Comparison of ENCODE assay signal across 1 cellular context in the genomic region with DNA sequence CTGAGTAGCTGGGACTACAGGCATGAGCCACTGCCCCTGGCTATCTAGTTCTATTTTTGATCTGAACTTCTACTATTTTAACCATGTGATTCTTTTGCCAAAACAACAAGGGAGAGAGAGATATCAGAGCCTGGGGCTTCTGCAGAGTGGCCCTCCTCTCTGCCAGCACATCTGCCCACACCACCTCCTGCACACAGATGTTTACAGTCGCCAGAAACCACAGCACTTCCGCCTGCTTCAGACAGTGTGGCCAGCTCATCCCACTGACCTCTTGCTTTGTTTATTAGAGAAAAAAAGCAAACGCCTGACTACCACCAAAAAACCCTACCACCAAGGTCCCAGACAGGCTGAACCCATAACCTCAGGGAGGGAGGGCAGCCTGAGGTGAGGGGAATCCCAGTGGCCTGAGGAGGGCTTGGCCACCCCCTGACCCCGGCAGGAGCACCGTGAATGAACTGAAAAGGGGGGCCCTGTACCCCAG.
TF ChIP-seq lines count a peak whose summit lies in the region.

No MANE protein-coding gene starts in this region.

TF ChIP-seq in K562, 482 proteins besides CTCF, POLR2A, EP300 and RAD21 (continued from another document and continues in another):
- TF ChIP-seq ZNF696 (CRISPR knock-in tag; conservative IDR thresholded peaks at IDR 0.05) (no peak), KDM2B (CRISPR knock-in tag; IDR thresholded peaks at IDR 0.05) (no peak), ZNF143 (CRISPR knock-in tag; IDR thresholded peaks at IDR 0.05) (no peak), MNT (conservative IDR thresholded peaks at IDR 0.05) (peak; percentile 45 to 63; a peak in 3 of 4 replicates), SNIP1 (IDR thresholded peaks at IDR 0.05; ENCODE audit: low read depth) (no peak), GTF2A2 (tag; IDR thresholded peaks at IDR 0.05) (no peak), ZNF217 (CRISPR knock-in tag; IDR thresholded peaks at IDR 0.05) (no peak), BMI1 (IDR thresholded peaks at IDR 0.05; ENCODE audit: low read length) (no peak), TBP (optimal IDR thresholded peaks at IDR 0.05; ENCODE audit: low read depth, low read length) (no peak), ZNF436 (CRISPR knock-in tag; IDR thresholded peaks at IDR 0.05) (no peak), KDM4B (IDR thresholded peaks at IDR 0.05; ENCODE audit: borderline replicate concordance in 2 of 2, low read depth in 1 of 2) (no peak), HIVEP1 (CRISPR knock-in tag; IDR thresholded peaks at IDR 0.05) (no peak), ETV6 (IDR thresholded peaks at IDR 0.05; ENCODE audit: borderline replicate concordance in 1 of 2, low read depth in 2 of 2, low read length in 1 of 2) (peak; percentile 61 to 70; a peak in 3 of 4 replicates), ETV6 (CRISPR knock-in tag; IDR thresholded peaks at IDR 0.05; ENCODE audit: borderline replicate concordance) (no peak), ZC3H4 (CRISPR knock-in tag; IDR thresholded peaks at IDR 0.05; ENCODE audit: borderline replicate concordance) (no peak), SRSF1 (IDR thresholded peaks at IDR 0.05; ENCODE audit: low read depth, low read length) (no peak), FOXA1 (IDR thresholded peaks at IDR 0.05; ENCODE audit: borderline replicate concordance) (no peak), ZNF707 (CRISPR knock-in tag; conservative IDR thresholded peaks at IDR 0.05) (no peak), FOXK1 (CRISPR knock-in tag; IDR thresholded peaks at IDR 0.05; ENCODE audit: borderline replicate concordance) (no peak), ZNF79 (CRISPR knock-in tag; IDR thresholded peaks at IDR 0.05; ENCODE audit: low read depth) (no peak), NFXL1 (CRISPR knock-in tag; IDR thresholded peaks at IDR 0.05) (no peak), RHOXF2B (CRISPR knock-in tag; conservative IDR thresholded peaks at IDR 0.05) (no peak), NCOA4 (IDR thresholded peaks at IDR 0.05; ENCODE audit: partially characterized antibody) (no peak), CHCHD3 (CRISPR knock-in tag; IDR thresholded peaks at IDR 0.05) (no peak), ZNF212 (CRISPR knock-in tag; IDR thresholded peaks at IDR 0.05) (no peak), ZBTB8A (IDR thresholded peaks at IDR 0.05; ENCODE audit: partially characterized antibody) (no peak), USF2 (CRISPR knock-in tag; IDR thresholded peaks at IDR 0.05) (no peak), CC2D1A (IDR thresholded peaks at IDR 0.05) (no peak), ETV5 (CRISPR knock-in tag; IDR thresholded peaks at IDR 0.05; ENCODE audit: low read depth) (peak; percentile 93), IRF1 (CRISPR knock-in tag; IDR thresholded peaks at IDR 0.05; ENCODE audit: borderline replicate concordance) (no peak), NONO (IDR thresholded peaks at IDR 0.05; ENCODE audit: low read depth in 2 of 2, low read length in 1 of 2) (no peak), SMARCB1 (IDR thresholded peaks at IDR 0.05; ENCODE audit: insufficient read length, low read depth) (no peak), THRAP3 (IDR thresholded peaks at IDR 0.05; ENCODE audit: borderline replicate concordance) (no peak), CBFA2T3 (IDR thresholded peaks at IDR 0.05) (peak; percentile 84), NR2C1 (IDR thresholded peaks at IDR 0.05) (no peak), NR2C1 (tag; IDR thresholded peaks at IDR 0.05) (peak; percentile 59), SOX6 (IDR thresholded peaks at IDR 0.05) (peak; percentile 44; the same call in 1 of the 2 replicates), ZNF695 (CRISPR knock-in tag; IDR thresholded peaks at IDR 0.05) (no peak), NCOA2 (IDR thresholded peaks at IDR 0.05; ENCODE audit: partially characterized antibody in 2 of 2) (no peak), TCF3 (CRISPR knock-in tag; IDR thresholded peaks at IDR 0.05) (peak; percentile 81), FOXP1 (CRISPR knock-in tag; IDR thresholded peaks at IDR 0.05) (no peak), KLF16 (IDR thresholded peaks at IDR 0.05) (peak; percentile 72), ZNF3 (CRISPR knock-in tag; IDR thresholded peaks at IDR 0.05) (no peak), SMARCA4 (IDR thresholded peaks at IDR 0.05) (peak; percentile 41; the same call in 1 of the 2 replicates), TFAP4 (CRISPR knock-in tag; IDR thresholded peaks at IDR 0.05; ENCODE audit: borderline replicate concordance) (peak; percentile 80), GTF2E2 (tag; IDR thresholded peaks at IDR 0.05) (peak; percentile 0; the same call in 1 of the 2 replicates), FOXA3 (CRISPR knock-in tag; conservative IDR thresholded peaks at IDR 0.05 in 1 of 2, IDR thresholded peaks at IDR 0.05 in 1 of 2) (peak in 1 of 2 experiments; percentile 39; a peak in 1 of 4 replicates), ZNF232 (CRISPR knock-in tag; IDR thresholded peaks at IDR 0.05) (no peak), FOXK2 (conservative IDR thresholded peaks at IDR 0.05 in 1 of 2, IDR thresholded peaks at IDR 0.05 in 1 of 2; ENCODE audit: low read depth in 2 of 2) (peak; percentile 70 to 88; a peak in 3 of 4 replicates), ZNF511 (CRISPR knock-in tag; IDR thresholded peaks at IDR 0.05) (no peak), CTBP1 (IDR thresholded peaks at IDR 0.05; ENCODE audit: borderline replicate concordance) (peak; percentile 68; the same call in 1 of the 2 replicates), PURB (CRISPR knock-in tag; IDR thresholded peaks at IDR 0.05; ENCODE audit: low read depth) (no peak), CREB3 (tag; conservative IDR thresholded peaks at IDR 0.05; ENCODE audit: low read depth) (no peak; the same call in 1 of the 2 replicates), ZSCAN29 (IDR thresholded peaks at IDR 0.05) (no peak), SLC30A9 (CRISPR knock-in tag; IDR thresholded peaks at IDR 0.05) (no peak), RNF2 (IDR thresholded peaks at IDR 0.05) (0 out of 2 replicates have a peak, but pooled peaks have one; percentile 24)
- TF ChIP-seq, protein P1, sequence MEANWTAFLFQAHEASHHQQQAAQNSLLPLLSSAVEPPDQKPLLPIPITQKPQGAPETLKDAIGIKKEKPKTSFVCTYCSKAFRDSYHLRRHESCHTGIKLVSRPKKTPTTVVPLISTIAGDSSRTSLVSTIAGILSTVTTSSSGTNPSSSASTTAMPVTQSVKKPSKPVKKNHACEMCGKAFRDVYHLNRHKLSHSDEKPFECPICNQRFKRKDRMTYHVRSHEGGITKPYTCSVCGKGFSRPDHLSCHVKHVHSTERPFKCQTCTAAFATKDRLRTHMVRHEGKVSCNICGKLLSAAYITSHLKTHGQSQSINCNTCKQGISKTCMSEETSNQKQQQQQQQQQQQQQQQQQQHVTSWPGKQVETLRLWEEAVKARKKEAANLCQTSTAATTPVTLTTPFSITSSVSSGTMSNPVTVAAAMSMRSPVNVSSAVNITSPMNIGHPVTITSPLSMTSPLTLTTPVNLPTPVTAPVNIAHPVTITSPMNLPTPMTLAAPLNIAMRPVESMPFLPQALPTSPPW (CRISPR knock-in tag; IDR thresholded peaks at IDR 0.05): peak; percentile 57
- TF ChIP-seq, protein P2, sequence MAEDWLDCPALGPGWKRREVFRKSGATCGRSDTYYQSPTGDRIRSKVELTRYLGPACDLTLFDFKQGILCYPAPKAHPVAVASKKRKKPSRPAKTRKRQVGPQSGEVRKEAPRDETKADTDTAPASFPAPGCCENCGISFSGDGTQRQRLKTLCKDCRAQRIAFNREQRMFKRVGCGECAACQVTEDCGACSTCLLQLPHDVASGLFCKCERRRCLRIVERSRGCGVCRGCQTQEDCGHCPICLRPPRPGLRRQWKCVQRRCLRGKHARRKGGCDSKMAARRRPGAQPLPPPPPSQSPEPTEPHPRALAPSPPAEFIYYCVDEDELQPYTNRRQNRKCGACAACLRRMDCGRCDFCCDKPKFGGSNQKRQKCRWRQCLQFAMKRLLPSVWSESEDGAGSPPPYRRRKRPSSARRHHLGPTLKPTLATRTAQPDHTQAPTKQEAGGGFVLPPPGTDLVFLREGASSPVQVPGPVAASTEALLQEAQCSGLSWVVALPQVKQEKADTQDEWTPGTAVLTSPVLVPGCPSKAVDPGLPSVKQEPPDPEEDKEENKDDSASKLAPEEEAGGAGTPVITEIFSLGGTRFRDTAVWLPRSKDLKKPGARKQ (CRISPR knock-in tag; IDR thresholded peaks at IDR 0.05): no peak
- TF ChIP-seq, protein P3, sequence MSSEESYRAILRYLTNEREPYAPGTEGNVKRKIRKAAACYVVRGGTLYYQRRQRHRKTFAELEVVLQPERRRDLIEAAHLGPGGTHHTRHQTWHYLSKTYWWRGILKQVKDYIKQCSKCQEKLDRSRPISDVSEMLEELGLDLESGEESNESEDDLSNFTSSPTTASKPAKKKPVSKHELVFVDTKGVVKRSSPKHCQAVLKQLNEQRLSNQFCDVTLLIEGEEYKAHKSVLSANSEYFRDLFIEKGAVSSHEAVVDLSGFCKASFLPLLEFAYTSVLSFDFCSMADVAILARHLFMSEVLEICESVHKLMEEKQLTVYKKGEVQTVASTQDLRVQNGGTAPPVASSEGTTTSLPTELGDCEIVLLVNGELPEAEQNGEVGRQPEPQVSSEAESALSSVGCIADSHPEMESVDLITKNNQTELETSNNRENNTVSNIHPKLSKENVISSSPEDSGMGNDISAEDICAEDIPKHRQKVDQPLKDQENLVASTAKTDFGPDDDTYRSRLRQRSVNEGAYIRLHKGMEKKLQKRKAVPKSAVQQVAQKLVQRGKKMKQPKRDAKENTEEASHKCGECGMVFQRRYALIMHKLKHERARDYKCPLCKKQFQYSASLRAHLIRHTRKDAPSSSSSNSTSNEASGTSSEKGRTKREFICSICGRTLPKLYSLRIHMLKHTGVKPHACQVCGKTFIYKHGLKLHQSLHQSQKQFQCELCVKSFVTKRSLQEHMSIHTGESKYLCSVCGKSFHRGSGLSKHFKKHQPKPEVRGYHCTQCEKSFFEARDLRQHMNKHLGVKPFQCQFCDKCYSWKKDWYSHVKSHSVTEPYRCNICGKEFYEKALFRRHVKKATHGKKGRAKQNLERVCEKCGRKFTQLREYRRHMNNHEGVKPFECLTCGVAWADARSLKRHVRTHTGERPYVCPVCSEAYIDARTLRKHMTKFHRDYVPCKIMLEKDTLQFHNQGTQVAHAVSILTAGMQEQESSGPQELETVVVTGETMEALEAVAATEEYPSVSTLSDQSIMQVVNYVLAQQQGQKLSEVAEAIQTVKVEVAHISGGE (CRISPR knock-in tag; IDR thresholded peaks at IDR 0.05): peak in 1 of 3 experiments; percentile 27; a peak in 1 of 6 replicates
